ENCODE assay signal across 11 cellular contexts in genomic region chr19:1093330-1093729, GRCh38. TPM values are rescaled to one million over a fixed set of nuclear protein-coding genes. Genes with fewer than 3 reads are reported as not detected.
A peak's percentile ranks its signal among the peaks of the same experiment; 100 is the strongest.
DNase-seq lines count a peak whose midpoint lies in the region; ATAC-seq and TF ChIP-seq lines count a peak whose summit lies in the region.
"Had no signal": no experiment of that assay in that cellular context is flagged by ENCODE, and none has a peak within 500 bp of the region (broad histone marks: within the 10 kb centered on the region; RNA-seq: fewer than 3 reads in every experiment).

No MANE protein-coding gene starts in this region.

- H3K36me3 Mint-ChIP-seq in activated naive CD4-positive, alpha-beta T cell treated with anti-CD3 and anti-CD28 coated beads, Interleukin-2, amount 50 U/mL, for 24 hours, result peaks cover 2% of the 10 kb centered on the region
- H3K36me3 Mint-ChIP-seq in T-cell, result peaks cover 2% of the 10 kb centered on the region
- no peaks in the 10 kb centered on the region for H3K36me3 Mint-ChIP-seq in type B pancreatic cell

- no peak for ATAC-seq in T-cell (replicated peaks in 1 of 4)
- ATAC-seq: K562 had no signal

- CTCF ChIA-PET in T-cell (lab: Charles Lee), result interaction anchor here in 1 of 2 donors (0.5 kb wide), 1 partner anchor 90 kb away, joined by 5 read pairs; no protein-coding TSS in a partner anchor

- no peaks in the 10 kb centered on the region for H3K9me3 ChIP-seq in WERI-Rb-1 (ENCODE audit: severe bottlenecking)
- H3K9me3 ChIP-seq: adrenal gland had no signal

- peaks cover 33% of the 10 kb centered on the region for H3K4me1 Mint-ChIP-seq in activated naive CD4-positive, alpha-beta T cell treated with anti-CD3 and anti-CD28 coated beads, Interleukin-2, amount 50 U/mL, for 24 hours
- H3K4me1 Mint-ChIP-seq in T-cell, result peaks cover 40 to 48% (median 44%) of the 10 kb centered on the region in 3 donors
- peaks cover 5% of the 10 kb centered on the region for H3K4me1 Mint-ChIP-seq in type B pancreatic cell (ENCODE audit: unreplicated experiment)

- H3K9me3 Mint-ChIP-seq in activated naive CD4-positive, alpha-beta T cell treated with anti-CD3 and anti-CD28 coated beads, Interleukin-2, amount 50 U/mL, for 24 hours, result no peaks in the 10 kb centered on the region
- no peaks in the 10 kb centered on the region for H3K9me3 Mint-ChIP-seq in T-cell
- H3K9me3 Mint-ChIP-seq in type B pancreatic cell, result no peaks in the 10 kb centered on the region

- no peak for TF ChIP-seq CTCF in foreskin fibroblast (IDR thresholded peaks at IDR 0.05; ENCODE audit: low read depth, low read length)
- TF ChIP-seq CTCF in type B pancreatic cell (conservative IDR thresholded peaks at IDR 0.05), result no peak
- no peak for TF ChIP-seq CTCF in WERI-Rb-1 (IDR thresholded peaks at IDR 0.05; ENCODE audit: low read depth, low read length)

- H3K27ac ChIP-seq in WERI-Rb-1, result no peak overlapping the region
- H3K27ac ChIP-seq: adrenal gland had no signal

- no peaks in the 10 kb centered on the region for H3K27me3 ChIP-seq in WERI-Rb-1 (ENCODE audit: insufficient read depth, low read depth, severe bottlenecking)
- H3K27me3 ChIP-seq: adrenal gland had no signal

- no peak for DNase-seq in activated naive CD4-positive, alpha-beta T cell (lab: John Stamatoyannopoulos, UW)
- DNase-seq in T-cell (no peak), foreskin fibroblast (no peak), type B pancreatic cell (ENCODE audit: extremely low spot score, unreplicated experiment) (no peak), WERI-Rb-1 (no peak), NCI-H82 treated with DMSO at 0.1 percent for 48 hours (lab: John Stamatoyannopoulos, UW; ENCODE audit: unreplicated experiment) (no peak), GM19240 (ENCODE audit: insufficient read length, low spot score) (no peak)
- DNase-seq: adrenal gland, NCI-H446 had no signal

- H3K4me3 ChIP-seq in foreskin fibroblast (ENCODE audit: low read depth in 1 of 2, low read length in 2 of 2) (peak overlapping the region; percentile 87 to 89), WERI-Rb-1 (ENCODE audit: low read depth, low read length) (no peak overlapping the region)

- H3K36me3 ChIP-seq in WERI-Rb-1, result peaks cover 50% of the 10 kb centered on the region

- peak overlapping the region; percentile 70 for H3K27ac Mint-ChIP-seq in activated naive CD4-positive, alpha-beta T cell treated with anti-CD3 and anti-CD28 coated beads, Interleukin-2, amount 50 U/mL, for 24 hours
- H3K27ac Mint-ChIP-seq in T-cell (peak overlapping the region; percentile 61 to 69), type B pancreatic cell (no peak overlapping the region)

- H3K27me3 Mint-ChIP-seq in activated naive CD4-positive, alpha-beta T cell treated with anti-CD3 and anti-CD28 coated beads, Interleukin-2, amount 50 U/mL, for 24 hours, result no peaks in the 10 kb centered on the region
- H3K27me3 Mint-ChIP-seq in T-cell, result no peaks in the 10 kb centered on the region
- H3K27me3 Mint-ChIP-seq in type B pancreatic cell, result no peaks in the 10 kb centered on the region

- peak overlapping the region; percentile 92 for H3K4me3 Mint-ChIP-seq in activated naive CD4-positive, alpha-beta T cell treated with anti-CD3 and anti-CD28 coated beads, Interleukin-2, amount 50 U/mL, for 24 hours
- peak overlapping the region; percentile 87 to 91 (median 91) for H3K4me3 Mint-ChIP-seq in T-cell
- H3K4me3 Mint-ChIP-seq in type B pancreatic cell, result peak overlapping the region; percentile 94

- POLR2A ChIA-PET in T-cell (lab: Charles Lee), result interaction anchor here in 1 of 2 donors (0.5 to 1.2 kb wide), 2 partner anchors 11 to 88 kb away, joined by 3 to 5 read pairs; no protein-coding TSS in a partner anchor

RNA-seq across cellular contexts. Expression of gene POLR2E, which starts 1.8 kb away (rescaled TPM):
- total RNA-seq in T-cell (100 to 1,000 TPM in 3 of 5 donors, 10 to 100 TPM in 2; 75.7 to 119 (median 101) TPM), type B pancreatic cell (ENCODE audit: low replicate concordance) (171 and 181 TPM in 2 replicates)

RNA-seq across cellular contexts. Expression of gene GPX4, which starts 10.5 kb away (rescaled TPM):
- total RNA-seq in T-cell (100 to 1,000 TPM; 139 to 221 (median 196) TPM), type B pancreatic cell (ENCODE audit: low replicate concordance) (174 and 204 TPM in 2 replicates)

RNA-seq across cellular contexts. Expression of gene ARHGAP45, which starts 26.4 kb away (rescaled TPM):
- total RNA-seq in T-cell (1,000 to 10,000 TPM in 3 of 5 donors, 100 to 1,000 TPM in 2; 729 to 1,130 (median 1,073) TPM), type B pancreatic cell (ENCODE audit: low replicate concordance) (2.6 and 4.5 TPM in 2 replicates)

RNA-seq across cellular contexts. Expression of gene ABCA7, which starts 53.4 kb away (rescaled TPM):
- total RNA-seq in T-cell, result 100 to 1,000 TPM; 166 to 217 (median 178) TPM
- total RNA-seq in type B pancreatic cell (ENCODE audit: low replicate concordance), result 23.9 and 26.1 TPM in 2 replicates

Comparison
In these comparisons a context has a peak if more than half of its experiments do, and no peak if none do; other contexts are left out.
1. RNA of gene ARHGAP45, which starts 26.4 kb away (total RNA-seq): 729 to 1,130 TPM in T-cell; 2.6 to 4.5 TPM in type B pancreatic cell; every median in the first group is over 100 times any median in the second.
2. Peak in every context shown above with its lines, with median percentiles within 50 percentile points of each other: H3K4me3 Mint-ChIP-seq.